In genomic region chr12:339557-340195, GRCh38 we compare ENCODE assay signal across 15 cellular contexts.
"Had no signal": no experiment of that assay in that cellular context is flagged by ENCODE, and none has a peak within 500 bp of the region (broad histone marks: within the 10 kb centered on the region; RNA-seq: fewer than 3 reads in every experiment).

No MANE protein-coding gene starts in this region.

- H3K27ac Mint-ChIP-seq: activated T-helper 1 cell treated with anti-CD3 and anti-CD28 coated beads, Interleukin-12 subunit alpha, Interleukin-12 subunit beta, Interleukin-2, Interleukin-4 antibody, amounts not matched to agents 30 ng/mL and 10 ng/mL and 1 ng/mL, durations not matched to agents 14 hours and 24 hours and 36 hours; stimulated activated naive CD8-positive, alpha-beta T cell treated with anti-CD3 and anti-CD28 coated beads, Interleukin-15, Interleukin-2, amounts not matched to agents 100 ng/mL and 50 ng/mL, for 24 hours; T-cell; type B pancreatic cell had no signal

- H3K9me3 Mint-ChIP-seq: activated T-helper 1 cell treated with anti-CD3 and anti-CD28 coated beads, Interleukin-12 subunit alpha, Interleukin-12 subunit beta, Interleukin-2, Interleukin-4 antibody, amounts not matched to agents 30 ng/mL and 10 ng/mL and 1 ng/mL, durations not matched to agents 14 hours and 24 hours and 36 hours; naive thymus-derived CD8-positive, alpha-beta T cell; stimulated activated naive CD8-positive, alpha-beta T cell treated with anti-CD3 and anti-CD28 coated beads, Interleukin-15, Interleukin-2, amounts not matched to agents 100 ng/mL and 50 ng/mL, for 24 hours; T-cell; type B pancreatic cell had no signal

- H3K4me3 Mint-ChIP-seq: activated T-helper 1 cell treated with anti-CD3 and anti-CD28 coated beads, Interleukin-12 subunit alpha, Interleukin-12 subunit beta, Interleukin-2, Interleukin-4 antibody, amounts not matched to agents 30 ng/mL and 10 ng/mL and 1 ng/mL, durations not matched to agents 14 hours and 24 hours and 36 hours; naive thymus-derived CD8-positive, alpha-beta T cell; stimulated activated naive CD8-positive, alpha-beta T cell treated with anti-CD3 and anti-CD28 coated beads, Interleukin-15, Interleukin-2, amounts not matched to agents 100 ng/mL and 50 ng/mL, for 24 hours; T-cell; type B pancreatic cell had no signal

- H3K27ac ChIP-seq: cardiac muscle cell, neutrophil, right atrium auricular region, suprapubic skin had no signal

- H3K27me3 Mint-ChIP-seq: naive thymus-derived CD8-positive, alpha-beta T cell; stimulated activated naive CD8-positive, alpha-beta T cell treated with anti-CD3 and anti-CD28 coated beads, Interleukin-15, Interleukin-2, amounts not matched to agents 100 ng/mL and 50 ng/mL, for 24 hours; T-cell; type B pancreatic cell had no signal

- FAIRE-seq: astrocyte had no signal

- H3K27me3 ChIP-seq: cardiac muscle cell, neutrophil, right atrium auricular region, suprapubic skin had no signal

- H3K9me3 ChIP-seq: neutrophil, right atrium auricular region, suprapubic skin had no signal

- DNase-seq: activated CD4-positive, alpha-beta T cell treated with anti-CD3 and anti-CD28 coated beads, Interleukin-2, amount 50 U/mL, for 1 hour; mammary epithelial cell; naive thymus-derived CD8-positive, alpha-beta T cell; posterior cingulate gyrus; T-cell; T-helper 9 cell had no signal

- H3K4me1 ChIP-seq: right atrium auricular region, suprapubic skin had no signal

- H3K4me3 ChIP-seq: cardiac muscle cell, right atrium auricular region, smooth muscle cell, suprapubic skin had no signal
